ENCODE assay signal across 13 cellular contexts in genomic region chr9:27368317-27368985, GRCh38.
DNase-seq lines count a peak whose midpoint lies in the region; ATAC-seq and TF ChIP-seq lines count a peak whose summit lies in the region.
"Had no signal": no experiment of that assay in that cellular context is flagged by ENCODE, and none has a peak within 500 bp of the region (broad histone marks: within the 10 kb centered on the region; RNA-seq: fewer than 3 reads in every experiment).

No MANE protein-coding gene starts in this region.

- ATAC-seq in memory B cell (ENCODE audit: low read depth) (no peak), PC-3 (no peak)

- H3K4me3 ChIP-seq in HEK293 (ENCODE audit: low read depth, low read length) (no peak overlapping the region), PC-3 (ENCODE audit: low read length) (no peak overlapping the region), MG63 (no peak overlapping the region)
- H3K4me3 ChIP-seq: skin epidermis had no signal

- H3K79me2 ChIP-seq in PC-3 (ENCODE audit: low read length): no peaks in the 10 kb centered on the region

- no peaks in the 10 kb centered on the region for H3K9me3 Mint-ChIP-seq in dendritic cell treated with granulocyte-macrophage colony-stimulating factor and Interleukin-4, amounts not matched to agents 40 ng/mL and 50 ng/mL, for 4 days
- H3K9me3 Mint-ChIP-seq in memory B cell: no peaks in the 10 kb centered on the region

- no TSS peak for BruUV-seq in PC-3 (replicated peaks; lab: Mats Ljungman, UMichigan)

- H3K9me3 ChIP-seq in HEK293 (ENCODE audit: control insufficient read depth, insufficient read depth, low read depth, low read length): no peaks in the 10 kb centered on the region
- no peaks in the 10 kb centered on the region for H3K9me3 ChIP-seq in PC-3 (ENCODE audit: low read length)
- H3K9me3 ChIP-seq in MG63: no peaks in the 10 kb centered on the region

- H3K4me3 Mint-ChIP-seq in dendritic cell treated with granulocyte-macrophage colony-stimulating factor and Interleukin-4, amounts not matched to agents 40 ng/mL and 50 ng/mL, for 4 days: no peak overlapping the region
- peak overlapping the region; percentile 53 for H3K4me3 Mint-ChIP-seq in memory B cell

- DNase-seq in memory B cell (ENCODE audit: low spot score in 2 of 2) (no peak), stromal cell of bone marrow (ENCODE audit: low read depth) (peak; percentile 9), PC-3 (no peak), MG63 (no peak), SHP77 treated with DMSO at 0.1 percent for 48 hours (lab: John Stamatoyannopoulos, UW) (no peak), NCI-H526 treated with DMSO at 0.1 percent for 48 hours (lab: John Stamatoyannopoulos, UW) (no peak)
- DNase-seq: activated naive CD4-positive, alpha-beta T cell treated with Interleukin-2 at 50 U/mL for 16 hours; NCI-H2029 treated with DMSO at 0.1 percent for 48 hours; OCI-M1; stimulated activated naive CD4-positive, alpha-beta T cell had no signal

- H3F3A ChIP-seq in PC-3 (ENCODE audit: low read length, unreplicated experiment): no peaks in the 10 kb centered on the region

- intact Hi-C loops in dendritic cell treated with granulocyte-macrophage colony-stimulating factor and Interleukin-4, amounts not matched to agents 40 ng/mL and 50 ng/mL, for 4 days (cut with micrococcal nuclease): no loop called here
- intact Hi-C loops in PC-3 (cut with micrococcal nuclease): no loop called here

- H3K4me2 ChIP-seq in PC-3 (ENCODE audit: low read length): no peak overlapping the region

- POLR2A ChIA-PET in HEK293 (lab: Yijun Ruan, JAX) (no interaction called here), PC-3 (lab: Charles Lee; ENCODE audit: unreplicated experiment) (no interaction called here)

- H3K27me3 ChIP-seq in PC-3 (ENCODE audit: low read length) (no peaks in the 10 kb centered on the region), MG63 (no peaks in the 10 kb centered on the region)

- H2AFZ ChIP-seq in PC-3 (ENCODE audit: low read length): no peak overlapping the region

- TF ChIP-seq CTCF in HEK293 (tag by site-specific recombination; IDR thresholded peaks at IDR 0.05): no peak
- TF ChIP-seq CTCF in PC-3 (conservative IDR thresholded peaks at IDR 0.05; ENCODE audit: low read depth, low read length): no peak

- no peaks in the 10 kb centered on the region for H3K9me2 ChIP-seq in PC-3 (replicated peaks; ENCODE audit: low read length)

- H3K27me3 Mint-ChIP-seq in dendritic cell treated with granulocyte-macrophage colony-stimulating factor and Interleukin-4, amounts not matched to agents 40 ng/mL and 50 ng/mL, for 4 days: no peaks in the 10 kb centered on the region
- H3K27me3 Mint-ChIP-seq in memory B cell: no peaks in the 10 kb centered on the region

- no peak overlapping the region for H3K9ac ChIP-seq in PC-3 (ENCODE audit: low read length)

- CTCF ChIA-PET in HEK293 (lab: Yijun Ruan, JAX): interaction anchor here (0.5 kb wide), 1 partner anchor 1503 kb away, joined by 3 read pairs; no protein-coding TSS in a partner anchor
- CTCF ChIA-PET in PC-3 (lab: Charles Lee): no interaction called here

- no peaks in the 10 kb centered on the region for H4K20me1 ChIP-seq in PC-3 (ENCODE audit: low read length)

- H3K36me3 ChIP-seq in HEK293 (ENCODE audit: control insufficient read depth in 2 of 2, insufficient read depth in 1 of 2, low read length in 2 of 2) (no peaks in the 10 kb centered on the region), PC-3 (ENCODE audit: low read depth, low read length) (no peaks in the 10 kb centered on the region), MG63 (no peaks in the 10 kb centered on the region)

- peaks cover 29% of the 10 kb centered on the region for H3K4me1 ChIP-seq in HEK293 (ENCODE audit: control insufficient read depth, insufficient read depth, low read length)
- peaks cover 13% of the 10 kb centered on the region for H3K4me1 ChIP-seq in PC-3 (ENCODE audit: insufficient read depth, low read length)

- H3K36me3 Mint-ChIP-seq in dendritic cell treated with granulocyte-macrophage colony-stimulating factor and Interleukin-4, amounts not matched to agents 40 ng/mL and 50 ng/mL, for 4 days (ENCODE audit: low read depth): peaks cover 56% of the 10 kb centered on the region
- H3K36me3 Mint-ChIP-seq in memory B cell: peaks cover 5% of the 10 kb centered on the region

- peak overlapping the region; percentile 86 for H3K27ac Mint-ChIP-seq in dendritic cell treated with granulocyte-macrophage colony-stimulating factor and Interleukin-4, amounts not matched to agents 40 ng/mL and 50 ng/mL, for 4 days
- peak overlapping the region; percentile 65 for H3K27ac Mint-ChIP-seq in memory B cell

- peaks cover 77% of the 10 kb centered on the region for H3K4me1 Mint-ChIP-seq in dendritic cell treated with granulocyte-macrophage colony-stimulating factor and Interleukin-4, amounts not matched to agents 40 ng/mL and 50 ng/mL, for 4 days (ENCODE audit: low read depth)
- peaks cover 56% of the 10 kb centered on the region for H3K4me1 Mint-ChIP-seq in memory B cell

- no peak overlapping the region for H3K27ac ChIP-seq in HEK293 (ENCODE audit: extremely low read depth, low read depth, low read length)
- H3K27ac ChIP-seq in PC-3 (ENCODE audit: low read length): no peak overlapping the region

TF ChIP-seq in HEK293, 187 proteins besides CTCF, POLR2A, EP300 and RAD21 (continues in another document):
- TF ChIP-seq KLF16 (tag by site-specific recombination; IDR thresholded peaks at IDR 0.05) (no peak), BCL6B (tag by site-specific recombination; IDR thresholded peaks at IDR 0.05) (0 out of 2 replicates have a peak, but pooled peaks have one; percentile 11), ZNF335 (tag by site-specific recombination; conservative IDR thresholded peaks at IDR 0.05) (peak; percentile 15; the same call in 1 of the 2 replicates), ZSCAN4 (tag by site-specific recombination; IDR thresholded peaks at IDR 0.05) (peak; percentile 87)
- TF ChIP-seq, protein P1, sequence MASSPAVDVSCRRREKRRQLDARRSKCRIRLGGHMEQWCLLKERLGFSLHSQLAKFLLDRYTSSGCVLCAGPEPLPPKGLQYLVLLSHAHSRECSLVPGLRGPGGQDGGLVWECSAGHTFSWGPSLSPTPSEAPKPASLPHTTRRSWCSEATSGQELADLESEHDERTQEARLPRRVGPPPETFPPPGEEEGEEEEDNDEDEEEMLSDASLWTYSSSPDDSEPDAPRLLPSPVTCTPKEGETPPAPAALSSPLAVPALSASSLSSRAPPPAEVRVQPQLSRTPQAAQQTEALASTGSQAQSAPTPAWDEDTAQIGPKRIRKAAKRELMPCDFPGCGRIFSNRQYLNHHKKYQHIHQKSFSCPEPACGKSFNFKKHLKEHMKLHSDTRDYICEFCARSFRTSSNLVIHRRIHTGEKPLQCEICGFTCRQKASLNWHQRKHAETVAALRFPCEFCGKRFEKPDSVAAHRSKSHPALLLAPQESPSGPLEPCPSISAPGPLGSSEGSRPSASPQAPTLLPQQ (tag by site-specific recombination; IDR thresholded peaks at IDR 0.05): 0 out of 2 replicates have a peak, but pooled peaks have one; percentile 23
- TF ChIP-seq, protein P2, sequence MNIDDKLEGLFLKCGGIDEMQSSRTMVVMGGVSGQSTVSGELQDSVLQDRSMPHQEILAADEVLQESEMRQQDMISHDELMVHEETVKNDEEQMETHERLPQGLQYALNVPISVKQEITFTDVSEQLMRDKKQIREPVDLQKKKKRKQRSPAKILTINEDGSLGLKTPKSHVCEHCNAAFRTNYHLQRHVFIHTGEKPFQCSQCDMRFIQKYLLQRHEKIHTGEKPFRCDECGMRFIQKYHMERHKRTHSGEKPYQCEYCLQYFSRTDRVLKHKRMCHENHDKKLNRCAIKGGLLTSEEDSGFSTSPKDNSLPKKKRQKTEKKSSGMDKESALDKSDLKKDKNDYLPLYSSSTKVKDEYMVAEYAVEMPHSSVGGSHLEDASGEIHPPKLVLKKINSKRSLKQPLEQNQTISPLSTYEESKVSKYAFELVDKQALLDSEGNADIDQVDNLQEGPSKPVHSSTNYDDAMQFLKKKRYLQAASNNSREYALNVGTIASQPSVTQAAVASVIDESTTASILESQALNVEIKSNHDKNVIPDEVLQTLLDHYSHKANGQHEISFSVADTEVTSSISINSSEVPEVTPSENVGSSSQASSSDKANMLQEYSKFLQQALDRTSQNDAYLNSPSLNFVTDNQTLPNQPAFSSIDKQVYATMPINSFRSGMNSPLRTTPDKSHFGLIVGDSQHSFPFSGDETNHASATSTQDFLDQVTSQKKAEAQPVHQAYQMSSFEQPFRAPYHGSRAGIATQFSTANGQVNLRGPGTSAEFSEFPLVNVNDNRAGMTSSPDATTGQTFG (tag by site-specific recombination; IDR thresholded peaks at IDR 0.05; ENCODE audit: borderline replicate concordance): no peak
